1 cellular context compared by ENCODE assay signal in the genomic region with DNA sequence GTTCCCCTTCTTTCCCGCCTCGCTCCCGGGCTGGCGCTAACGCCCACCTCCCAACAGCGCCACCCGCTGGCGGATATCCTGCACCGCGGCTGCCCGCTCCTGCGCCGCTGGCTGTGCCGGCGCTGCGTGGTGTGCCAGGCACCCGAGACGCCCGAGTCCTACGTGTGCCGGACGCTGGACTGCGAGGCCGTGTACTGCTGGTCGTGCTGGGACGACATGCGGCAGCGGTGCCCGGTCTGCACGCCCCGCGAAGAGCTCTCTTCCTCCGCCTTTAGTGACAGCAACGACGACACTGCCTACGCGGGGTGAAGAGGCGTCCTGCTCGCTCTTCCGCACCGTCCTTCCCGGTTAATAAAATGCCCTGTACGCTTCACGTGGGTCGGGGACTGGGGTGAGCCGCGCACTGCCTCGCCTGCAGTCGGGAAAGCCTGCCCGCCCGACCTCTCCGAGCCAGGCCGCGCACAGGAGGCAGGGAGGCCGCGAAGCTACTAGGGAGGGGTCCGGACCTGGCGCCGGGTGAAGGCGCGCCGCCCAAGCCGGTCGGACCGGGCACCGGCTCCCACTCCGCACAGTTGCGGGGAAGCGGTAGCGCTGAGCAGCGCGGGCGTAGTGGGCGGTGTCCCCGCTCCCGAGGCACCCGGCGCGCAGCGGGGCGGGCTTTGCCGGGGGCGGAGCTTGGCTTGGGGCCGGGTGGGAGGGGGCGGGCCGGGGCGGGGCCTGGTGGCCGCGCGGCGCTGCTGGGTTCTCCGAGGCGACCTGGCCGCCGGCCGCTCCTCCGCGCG.
TF ChIP-seq lines count a peak whose summit lies in the region.

A gene with protein sequence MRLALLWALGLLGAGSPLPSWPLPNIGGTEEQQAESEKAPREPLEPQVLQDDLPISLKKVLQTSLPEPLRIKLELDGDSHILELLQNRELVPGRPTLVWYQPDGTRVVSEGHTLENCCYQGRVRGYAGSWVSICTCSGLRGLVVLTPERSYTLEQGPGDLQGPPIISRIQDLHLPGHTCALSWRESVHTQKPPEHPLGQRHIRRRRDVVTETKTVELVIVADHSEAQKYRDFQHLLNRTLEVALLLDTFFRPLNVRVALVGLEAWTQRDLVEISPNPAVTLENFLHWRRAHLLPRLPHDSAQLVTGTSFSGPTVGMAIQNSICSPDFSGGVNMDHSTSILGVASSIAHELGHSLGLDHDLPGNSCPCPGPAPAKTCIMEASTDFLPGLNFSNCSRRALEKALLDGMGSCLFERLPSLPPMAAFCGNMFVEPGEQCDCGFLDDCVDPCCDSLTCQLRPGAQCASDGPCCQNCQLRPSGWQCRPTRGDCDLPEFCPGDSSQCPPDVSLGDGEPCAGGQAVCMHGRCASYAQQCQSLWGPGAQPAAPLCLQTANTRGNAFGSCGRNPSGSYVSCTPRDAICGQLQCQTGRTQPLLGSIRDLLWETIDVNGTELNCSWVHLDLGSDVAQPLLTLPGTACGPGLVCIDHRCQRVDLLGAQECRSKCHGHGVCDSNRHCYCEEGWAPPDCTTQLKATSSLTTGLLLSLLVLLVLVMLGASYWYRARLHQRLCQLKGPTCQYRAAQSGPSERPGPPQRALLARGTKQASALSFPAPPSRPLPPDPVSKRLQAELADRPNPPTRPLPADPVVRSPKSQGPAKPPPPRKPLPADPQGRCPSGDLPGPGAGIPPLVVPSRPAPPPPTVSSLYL (plus strand): TSS at position 757 of the 782 bp plus-strand sequence. CDS start 71 bp downstream, outside the sequence.

TF ChIP-seq in SK-N-SH, 30 proteins besides CTCF, POLR2A, EP300 and RAD21 (continued from another document):
- TF ChIP-seq, protein P1, sequence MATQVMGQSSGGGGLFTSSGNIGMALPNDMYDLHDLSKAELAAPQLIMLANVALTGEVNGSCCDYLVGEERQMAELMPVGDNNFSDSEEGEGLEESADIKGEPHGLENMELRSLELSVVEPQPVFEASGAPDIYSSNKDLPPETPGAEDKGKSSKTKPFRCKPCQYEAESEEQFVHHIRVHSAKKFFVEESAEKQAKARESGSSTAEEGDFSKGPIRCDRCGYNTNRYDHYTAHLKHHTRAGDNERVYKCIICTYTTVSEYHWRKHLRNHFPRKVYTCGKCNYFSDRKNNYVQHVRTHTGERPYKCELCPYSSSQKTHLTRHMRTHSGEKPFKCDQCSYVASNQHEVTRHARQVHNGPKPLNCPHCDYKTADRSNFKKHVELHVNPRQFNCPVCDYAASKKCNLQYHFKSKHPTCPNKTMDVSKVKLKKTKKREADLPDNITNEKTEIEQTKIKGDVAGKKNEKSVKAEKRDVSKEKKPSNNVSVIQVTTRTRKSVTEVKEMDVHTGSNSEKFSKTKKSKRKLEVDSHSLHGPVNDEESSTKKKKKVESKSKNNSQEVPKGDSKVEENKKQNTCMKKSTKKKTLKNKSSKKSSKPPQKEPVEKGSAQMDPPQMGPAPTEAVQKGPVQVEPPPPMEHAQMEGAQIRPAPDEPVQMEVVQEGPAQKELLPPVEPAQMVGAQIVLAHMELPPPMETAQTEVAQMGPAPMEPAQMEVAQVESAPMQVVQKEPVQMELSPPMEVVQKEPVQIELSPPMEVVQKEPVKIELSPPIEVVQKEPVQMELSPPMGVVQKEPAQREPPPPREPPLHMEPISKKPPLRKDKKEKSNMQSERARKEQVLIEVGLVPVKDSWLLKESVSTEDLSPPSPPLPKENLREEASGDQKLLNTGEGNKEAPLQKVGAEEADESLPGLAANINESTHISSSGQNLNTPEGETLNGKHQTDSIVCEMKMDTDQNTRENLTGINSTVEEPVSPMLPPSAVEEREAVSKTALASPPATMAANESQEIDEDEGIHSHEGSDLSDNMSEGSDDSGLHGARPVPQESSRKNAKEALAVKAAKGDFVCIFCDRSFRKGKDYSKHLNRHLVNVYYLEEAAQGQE (IDR thresholded peaks at IDR 0.05; ENCODE audit: low read depth, low read length): peak; percentile 40; the same call in 1 of the 2 replicates
- no peak for TF ChIP-seq EZH2phosphoT487 (IDR thresholded peaks at IDR 0.05; ENCODE audit: borderline replicate concordance, low read depth)
- TF ChIP-seq, protein P2, sequence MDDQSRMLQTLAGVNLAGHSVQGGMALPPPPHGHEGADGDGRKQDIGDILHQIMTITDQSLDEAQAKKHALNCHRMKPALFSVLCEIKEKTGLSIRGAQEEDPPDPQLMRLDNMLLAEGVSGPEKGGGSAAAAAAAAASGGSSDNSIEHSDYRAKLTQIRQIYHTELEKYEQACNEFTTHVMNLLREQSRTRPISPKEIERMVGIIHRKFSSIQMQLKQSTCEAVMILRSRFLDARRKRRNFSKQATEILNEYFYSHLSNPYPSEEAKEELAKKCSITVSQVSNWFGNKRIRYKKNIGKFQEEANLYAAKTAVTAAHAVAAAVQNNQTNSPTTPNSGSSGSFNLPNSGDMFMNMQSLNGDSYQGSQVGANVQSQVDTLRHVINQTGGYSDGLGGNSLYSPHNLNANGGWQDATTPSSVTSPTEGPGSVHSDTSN (IDR thresholded peaks at IDR 0.05): no peak
- no peak; the same call in 1 of the 2 replicates for TF ChIP-seq GABPA (IDR thresholded peaks at IDR 0.05; ENCODE audit: low read depth)
- TF ChIP-seq RCOR1 (IDR thresholded peaks at IDR 0.05; ENCODE audit: low read length): no peak
- TF ChIP-seq NFIC (IDR thresholded peaks at IDR 0.05; ENCODE audit: borderline replicate concordance): 0 out of 2 replicates have a peak, but pooled peaks have one; percentile 9
- TF ChIP-seq TEAD4 (IDR thresholded peaks at IDR 0.05; ENCODE audit: borderline replicate concordance, insufficient read depth): no peak
- TF ChIP-seq, protein P3, sequence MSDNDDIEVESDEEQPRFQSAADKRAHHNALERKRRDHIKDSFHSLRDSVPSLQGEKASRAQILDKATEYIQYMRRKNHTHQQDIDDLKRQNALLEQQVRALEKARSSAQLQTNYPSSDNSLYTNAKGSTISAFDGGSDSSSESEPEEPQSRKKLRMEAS (IDR thresholded peaks at IDR 0.05; ENCODE audit: low read depth): peak; percentile 79
- no peak for TF ChIP-seq MEF2A (IDR thresholded peaks at IDR 0.05; ENCODE audit: borderline replicate concordance, low read depth)
- TF ChIP-seq, protein P4, sequence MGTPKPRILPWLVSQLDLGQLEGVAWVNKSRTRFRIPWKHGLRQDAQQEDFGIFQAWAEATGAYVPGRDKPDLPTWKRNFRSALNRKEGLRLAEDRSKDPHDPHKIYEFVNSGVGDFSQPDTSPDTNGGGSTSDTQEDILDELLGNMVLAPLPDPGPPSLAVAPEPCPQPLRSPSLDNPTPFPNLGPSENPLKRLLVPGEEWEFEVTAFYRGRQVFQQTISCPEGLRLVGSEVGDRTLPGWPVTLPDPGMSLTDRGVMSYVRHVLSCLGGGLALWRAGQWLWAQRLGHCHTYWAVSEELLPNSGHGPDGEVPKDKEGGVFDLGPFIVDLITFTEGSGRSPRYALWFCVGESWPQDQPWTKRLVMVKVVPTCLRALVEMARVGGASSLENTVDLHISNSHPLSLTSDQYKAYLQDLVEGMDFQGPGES (IDR thresholded peaks at IDR 0.05; ENCODE audit: low read depth, low read length): no peak
- no peak for TF ChIP-seq RXRA (IDR thresholded peaks at IDR 0.05; ENCODE audit: borderline replicate concordance, low read depth)
- TF ChIP-seq, protein P5, sequence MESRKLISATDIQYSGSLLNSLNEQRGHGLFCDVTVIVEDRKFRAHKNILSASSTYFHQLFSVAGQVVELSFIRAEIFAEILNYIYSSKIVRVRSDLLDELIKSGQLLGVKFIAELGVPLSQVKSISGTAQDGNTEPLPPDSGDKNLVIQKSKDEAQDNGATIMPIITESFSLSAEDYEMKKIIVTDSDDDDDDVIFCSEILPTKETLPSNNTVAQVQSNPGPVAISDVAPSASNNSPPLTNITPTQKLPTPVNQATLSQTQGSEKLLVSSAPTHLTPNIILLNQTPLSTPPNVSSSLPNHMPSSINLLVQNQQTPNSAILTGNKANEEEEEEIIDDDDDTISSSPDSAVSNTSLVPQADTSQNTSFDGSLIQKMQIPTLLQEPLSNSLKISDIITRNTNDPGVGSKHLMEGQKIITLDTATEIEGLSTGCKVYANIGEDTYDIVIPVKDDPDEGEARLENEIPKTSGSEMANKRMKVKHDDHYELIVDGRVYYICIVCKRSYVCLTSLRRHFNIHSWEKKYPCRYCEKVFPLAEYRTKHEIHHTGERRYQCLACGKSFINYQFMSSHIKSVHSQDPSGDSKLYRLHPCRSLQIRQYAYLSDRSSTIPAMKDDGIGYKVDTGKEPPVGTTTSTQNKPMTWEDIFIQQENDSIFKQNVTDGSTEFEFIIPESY (IDR thresholded peaks at IDR 0.05; ENCODE audit: borderline replicate concordance, low read depth): no peak
- TF ChIP-seq SMC3 (IDR thresholded peaks at IDR 0.05; ENCODE audit: low read depth, low read length): peak; percentile 50
- TF ChIP-seq MXI1 (IDR thresholded peaks at IDR 0.05; ENCODE audit: low read depth, low read length): peak; percentile 76
- peak; percentile 42 for TF ChIP-seq CHD2 (IDR thresholded peaks at IDR 0.05; ENCODE audit: low read length, partially characterized antibody)
- no peak for TF ChIP-seq FOXM1 (IDR thresholded peaks at IDR 0.05; ENCODE audit: low read depth)
- no peak for TF ChIP-seq RFX5 (IDR thresholded peaks at IDR 0.05; ENCODE audit: low read length)
- TF ChIP-seq, protein P6, sequence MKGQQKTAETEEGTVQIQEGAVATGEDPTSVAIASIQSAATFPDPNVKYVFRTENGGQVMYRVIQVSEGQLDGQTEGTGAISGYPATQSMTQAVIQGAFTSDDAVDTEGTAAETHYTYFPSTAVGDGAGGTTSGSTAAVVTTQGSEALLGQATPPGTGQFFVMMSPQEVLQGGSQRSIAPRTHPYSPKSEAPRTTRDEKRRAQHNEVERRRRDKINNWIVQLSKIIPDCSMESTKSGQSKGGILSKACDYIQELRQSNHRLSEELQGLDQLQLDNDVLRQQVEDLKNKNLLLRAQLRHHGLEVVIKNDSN (IDR thresholded peaks at IDR 0.05; ENCODE audit: borderline replicate concordance, low read depth): no peak
- no peak for TF ChIP-seq ELF1 (IDR thresholded peaks at IDR 0.05)
- TF ChIP-seq FOXJ3 (CRISPR knock-in tag; IDR thresholded peaks at IDR 0.05): no peak
- no peak for TF ChIP-seq GATA2 (CRISPR knock-in tag; IDR thresholded peaks at IDR 0.05)
- peak; percentile 55; the same call in 1 of the 2 replicates for TF ChIP-seq TAF1 (IDR thresholded peaks at IDR 0.05; ENCODE audit: borderline replicate concordance, low read depth, low read length)
- TF ChIP-seq JUND (IDR thresholded peaks at IDR 0.05): no peak
- TF ChIP-seq NRF1 (IDR thresholded peaks at IDR 0.05; ENCODE audit: low read depth, low read length): peak; percentile 42
- peak; percentile 30; the same call in 1 of the 2 replicates for TF ChIP-seq TCF12 (IDR thresholded peaks at IDR 0.05)
- TF ChIP-seq YY1 (IDR thresholded peaks at IDR 0.05; ENCODE audit: low read depth): no peak
